In the genomic region with DNA sequence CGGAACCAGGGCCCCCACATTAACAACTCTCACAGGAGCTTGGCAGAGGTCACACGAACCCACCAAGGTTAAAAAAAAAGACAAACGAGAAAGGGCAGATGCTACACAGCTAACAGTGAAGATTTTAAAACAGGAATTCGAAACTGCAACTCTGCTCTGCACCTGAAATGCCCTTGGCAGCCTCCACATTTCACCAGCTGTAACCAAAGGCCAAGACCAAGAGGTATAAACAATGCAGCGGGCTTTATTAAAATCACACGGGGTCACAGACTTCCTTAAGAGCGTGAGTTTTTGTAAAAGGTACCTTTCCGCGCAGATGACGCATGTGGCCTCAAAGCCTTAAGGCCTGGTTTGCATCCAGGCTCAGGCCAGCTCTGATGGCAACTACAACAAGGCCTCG, we compare ENCODE assay signal across 1 cellular context.
TF ChIP-seq lines count a peak whose summit lies in the region.

No MANE protein-coding gene starts in this region.

TF ChIP-seq in SK-N-SH, 30 proteins besides CTCF, POLR2A, EP300 and RAD21 (continued from another document):
- TF ChIP-seq RXRA (IDR thresholded peaks at IDR 0.05; ENCODE audit: borderline replicate concordance, low read depth), result no peak
